ENCODE assay signal across 8 cellular contexts in the genomic region with DNA sequence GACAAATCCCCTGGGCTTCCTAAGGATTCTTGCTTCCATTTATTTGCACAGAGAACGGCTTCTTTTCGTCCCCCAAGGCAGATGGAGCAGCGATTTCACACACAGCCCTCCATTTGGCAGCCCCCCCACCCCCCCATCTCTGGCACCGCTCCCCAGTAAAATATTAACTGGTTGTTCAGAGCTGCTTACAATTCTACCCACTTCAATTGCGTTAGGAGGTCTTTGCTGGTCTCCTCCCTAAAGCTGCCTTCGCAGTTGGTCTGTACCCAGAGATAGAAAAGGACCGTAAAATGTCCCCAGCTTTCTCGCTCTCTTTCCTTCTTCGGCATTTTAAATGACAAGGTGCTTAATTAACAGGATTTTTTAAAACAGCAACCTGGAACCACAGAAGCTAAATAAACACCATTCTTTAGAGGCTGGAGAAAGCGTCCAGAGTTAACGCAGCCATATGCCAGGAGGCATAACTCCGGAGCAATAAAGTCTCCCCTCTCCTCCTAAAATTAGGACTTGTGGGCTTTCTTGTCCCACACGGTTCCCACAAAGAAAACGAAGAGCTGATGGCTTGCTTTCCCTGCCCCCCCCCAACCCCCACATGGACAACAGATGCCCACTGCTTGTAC. TPM values are rescaled to one million over a fixed set of nuclear protein-coding genes. Genes with fewer than 3 reads are reported as not detected.
DNase-seq lines count a peak whose midpoint lies in the region; ATAC-seq, FAIRE-seq and TF ChIP-seq lines count a peak whose summit lies in the region.

No MANE protein-coding gene starts in this region.

- peak overlapping the region; percentile 99 for H3K27ac Mint-ChIP-seq in activated T-helper 17 cell treated with anti-CD3 and anti-CD28 coated beads, Interleukin-2, amount 50 U/mL, for 72 hours

- H3K4me1 ChIP-seq in SK-N-SH (ENCODE audit: control insufficient read depth in 1 of 2, insufficient read depth in 2 of 2, low read depth in 1 of 2, low read length in 1 of 2) (peaks cover 62 to 75% of the 10 kb centered on the region in 2 experiments), keratinocyte (ENCODE audit: control insufficient read depth, extremely low read depth, insufficient read depth, low read length) (peaks cover 84% of the 10 kb centered on the region)

- H3F3A ChIP-seq in SK-N-SH (replicated peaks; ENCODE audit: insufficient read depth): peaks cover 58% of the 10 kb centered on the region

- peak overlapping the region; percentile 97 to 100 for H3K27ac ChIP-seq in SK-N-SH (ENCODE audit: low read depth in 2 of 2, low read length in 1 of 2)
- H3K27ac ChIP-seq in keratinocyte (ENCODE audit: control insufficient read depth, insufficient read depth, low read length): peak overlapping the region; percentile 99
- peak overlapping the region; percentile 100 for H3K27ac ChIP-seq in substantia nigra (ENCODE audit: low read depth, low read length, poor library complexity, severe bottlenecking)

- no peaks in the 10 kb centered on the region for H3K27me3 Mint-ChIP-seq in activated T-helper 17 cell treated with anti-CD3 and anti-CD28 coated beads, Interleukin-2, amount 50 U/mL, for 72 hours

- H3K4me3 ChIP-seq in SK-N-SH (ENCODE audit: low read depth in 2 of 2, low read length in 1 of 2): no peak overlapping the region
- H3K4me3 ChIP-seq in keratinocyte (ENCODE audit: control insufficient read depth in 2 of 3, extremely low read depth in 1 of 3, insufficient read depth in 2 of 3, low read depth in 1 of 3, low read length in 3 of 3): peak overlapping the region in 2 of 3 experiments; percentile 21 to 34

- no peak for TF ChIP-seq RAD21 in SK-N-SH (IDR thresholded peaks at IDR 0.05; ENCODE audit: low read length)

- 40% methylated on average over 14 of the region's 14 CpGs for WGBS in SK-N-SH (ENCODE audit: low lambda C conversion rate)

- no peaks in the 10 kb centered on the region for H3K9me3 Mint-ChIP-seq in activated T-helper 17 cell treated with anti-CD3 and anti-CD28 coated beads, Interleukin-2, amount 50 U/mL, for 72 hours

- no peaks in the 10 kb centered on the region for H3K9me2 ChIP-seq in SK-N-SH

- H3K36me3 Mint-ChIP-seq in activated T-helper 17 cell treated with anti-CD3 and anti-CD28 coated beads, Interleukin-2, amount 50 U/mL, for 72 hours (ENCODE audit: low read depth): peaks cover 32% of the 10 kb centered on the region

- H3K36me3 ChIP-seq in SK-N-SH (replicated peaks in 1 of 2; ENCODE audit: control insufficient read depth in 1 of 2, insufficient read depth in 2 of 2, low read length in 1 of 2) (peaks cover 0 to 5% of the 10 kb centered on the region in 2 experiments), keratinocyte (ENCODE audit: control insufficient read depth in 2 of 2, extremely low read depth in 1 of 2, insufficient read depth in 2 of 2, low read length in 2 of 2) (no peaks in the 10 kb centered on the region)

- H3K9ac ChIP-seq in SK-N-SH (peak overlapping the region; percentile 89), keratinocyte (ENCODE audit: control insufficient read depth, extremely low read depth, insufficient read depth, low read length) (peak overlapping the region; percentile 86)

- H3K4me3 Mint-ChIP-seq in activated T-helper 17 cell treated with anti-CD3 and anti-CD28 coated beads, Interleukin-2, amount 50 U/mL, for 72 hours: no peak overlapping the region

- no peak for DNase-seq in SK-N-SH
- no peak for DNase-seq in keratinocyte (ENCODE audit: low read depth, low spot score)
- peak in 3 of 49 donors; percentile 52 to 78 (median 57) for DNase-seq in substantia nigra (lab: John Stamatoyannopoulos, UW)
- DNase-seq in DMS114 treated with DMSO at 0.1 percent for 48 hours (lab: John Stamatoyannopoulos, UW; ENCODE audit: unreplicated experiment): no peak
- no peak for DNase-seq in stimulated activated CD4-positive, alpha-beta T cell treated with anti-CD3 and anti-CD28 coated beads, Interleukin-12 subunit alpha, Interleukin-12 subunit beta, amount 100 ng/mL, for 4 hours
- no peak for DNase-seq in NCI-H2081 (lab: John Stamatoyannopoulos, UW)

- CTCF ChIA-PET in SK-N-SH (lab: Yijun Ruan, JAX): interaction anchor here (1.0 to 13.1 kb wide), 6 partner anchors 10 to 263 kb away, joined by 4 to 99 read pairs (median 8); no protein-coding TSS in a partner anchor

- dilution Hi-C loops in keratinocyte (cut with MboI; ENCODE audit: extremely low pct_ligation_motif_present, low sequenced_read_pairs): no loop called here

- peaks cover 43% of the 10 kb centered on the region for H3K4me1 Mint-ChIP-seq in activated T-helper 17 cell treated with anti-CD3 and anti-CD28 coated beads, Interleukin-2, amount 50 U/mL, for 72 hours

- peaks cover 36% of the 10 kb centered on the region for H3K79me2 ChIP-seq in SK-N-SH (ENCODE audit: insufficient read depth)
- peaks cover 34% of the 10 kb centered on the region for H3K79me2 ChIP-seq in keratinocyte (ENCODE audit: control insufficient read depth, insufficient read depth, low read length)

- ATAC-seq in SK-N-SH treated with all-trans-retinoic acid at 6 μM for 48 hours: no peak
- no peak for ATAC-seq in activated T-helper 17 cell treated with anti-CD3 and anti-CD28 coated beads, Interleukin-2, amount 50 U/mL, for 72 hours (replicated peaks)

- H3K27me3 ChIP-seq in SK-N-SH (ENCODE audit: insufficient read depth) (no peaks in the 10 kb centered on the region), keratinocyte (ENCODE audit: control insufficient read depth, extremely low read depth, insufficient read depth, low read length) (no peaks in the 10 kb centered on the region)

- FAIRE-seq in keratinocyte (lab: Jason Lieb, UNC): no peak

- POLR2A ChIA-PET in SK-N-SH (lab: Yijun Ruan, JAX): interaction anchor here (0.9 to 1.8 kb wide), 4 partner anchors 26 to 95 kb away, joined by 3 to 4 read pairs (median 4); no protein-coding TSS in a partner anchor

- H2AFZ ChIP-seq in SK-N-SH (ENCODE audit: low read depth) (peak overlapping the region; percentile 50), keratinocyte (ENCODE audit: control insufficient read depth, low read length) (no peak overlapping the region)

- H3K4me2 ChIP-seq in SK-N-SH: peak overlapping the region; percentile 79
- peak overlapping the region; percentile 91 for H3K4me2 ChIP-seq in keratinocyte (ENCODE audit: control insufficient read depth, extremely low read depth, insufficient read depth, low read depth, low read length)

- H4K20me1 ChIP-seq in SK-N-SH (ENCODE audit: insufficient read depth) (no peaks in the 10 kb centered on the region), keratinocyte (ENCODE audit: control insufficient read depth, extremely low read depth, insufficient read depth, low read length) (no peaks in the 10 kb centered on the region)

- TF ChIP-seq CTCF in SK-N-SH (IDR thresholded peaks at IDR 0.05) (no peak), keratinocyte (optimal IDR thresholded peaks at IDR 0.05 in 1 of 3, IDR thresholded peaks at IDR 0.05 in 1 of 3, conservative IDR thresholded peaks at IDR 0.05 in 1 of 3; ENCODE audit: extremely low read depth in 1 of 3, insufficient read depth in 2 of 3, low read length in 3 of 3) (no peak)

- H3K9me3 ChIP-seq in SK-N-SH: no peaks in the 10 kb centered on the region
- no peaks in the 10 kb centered on the region for H3K9me3 ChIP-seq in keratinocyte (ENCODE audit: control insufficient read depth, low read depth, low read length)

- no peak for TF ChIP-seq EP300 in SK-N-SH (IDR thresholded peaks at IDR 0.05; ENCODE audit: borderline replicate concordance in 1 of 2, low read depth in 1 of 2, low read length in 1 of 2)

- no peaks in the 10 kb centered on the region for H3K9me1 ChIP-seq in keratinocyte (ENCODE audit: control insufficient read depth, extremely low read depth, insufficient read depth, low read length)

TF ChIP-seq in SK-N-SH, 30 proteins besides CTCF, POLR2A, EP300 and RAD21 (continues in another document):
- TF ChIP-seq SMC3 (IDR thresholded peaks at IDR 0.05; ENCODE audit: low read depth, low read length): no peak
- TF ChIP-seq RFX5 (IDR thresholded peaks at IDR 0.05; ENCODE audit: low read length): no peak
- no peak for TF ChIP-seq CHD2 (IDR thresholded peaks at IDR 0.05; ENCODE audit: low read length, partially characterized antibody)
- TF ChIP-seq MXI1 (IDR thresholded peaks at IDR 0.05; ENCODE audit: low read depth, low read length): no peak
- TF ChIP-seq FOXM1 (IDR thresholded peaks at IDR 0.05; ENCODE audit: low read depth): 0 out of 2 replicates have a peak, but pooled peaks have one; percentile 5
- TF ChIP-seq ELF1 (IDR thresholded peaks at IDR 0.05): no peak
- TF ChIP-seq RXRA (IDR thresholded peaks at IDR 0.05; ENCODE audit: borderline replicate concordance, low read depth): no peak

TF ChIP-seq in SK-N-SH treated with all-trans-retinoic acid at 6 μM for 48 hours, 23 proteins besides CTCF, POLR2A, EP300 and RAD21 (continues in another document):
- TF ChIP-seq TCF4 (CRISPR knock-in tag; IDR thresholded peaks at IDR 0.05; ENCODE audit: borderline replicate concordance) (no peak; the same call in 1 of the 2 replicates), ZC3H10 (CRISPR knock-in tag; IDR thresholded peaks at IDR 0.05) (no peak), GLIS3 (CRISPR knock-in tag; IDR thresholded peaks at IDR 0.05) (no peak)
- TF ChIP-seq, protein P1, sequence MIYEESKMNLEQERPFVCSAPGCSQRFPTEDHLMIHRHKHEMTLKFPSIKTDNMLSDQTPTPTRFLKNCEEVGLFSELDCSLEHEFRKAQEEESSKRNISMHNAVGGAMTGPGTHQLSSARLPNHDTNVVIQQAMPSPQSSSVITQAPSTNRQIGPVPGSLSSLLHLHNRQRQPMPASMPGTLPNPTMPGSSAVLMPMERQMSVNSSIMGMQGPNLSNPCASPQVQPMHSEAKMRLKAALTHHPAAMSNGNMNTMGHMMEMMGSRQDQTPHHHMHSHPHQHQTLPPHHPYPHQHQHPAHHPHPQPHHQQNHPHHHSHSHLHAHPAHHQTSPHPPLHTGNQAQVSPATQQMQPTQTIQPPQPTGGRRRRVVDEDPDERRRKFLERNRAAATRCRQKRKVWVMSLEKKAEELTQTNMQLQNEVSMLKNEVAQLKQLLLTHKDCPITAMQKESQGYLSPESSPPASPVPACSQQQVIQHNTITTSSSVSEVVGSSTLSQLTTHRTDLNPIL (CRISPR knock-in tag; IDR thresholded peaks at IDR 0.05; ENCODE audit: low read depth): no peak

RNA-seq across cellular contexts. Expression of a gene that starts 1.7 kb away (rescaled TPM):
- polyA plus RNA-seq in SK-N-SH (2012; rRNA removed) (20.6 and 25.3 TPM in 2 replicates), keratinocyte (30.0 to 42.6 TPM (median 39.8 TPM) in 3 replicates)
- polyA plus RNA-seq in SK-N-SH (2012; cell fraction: cytosol; rRNA removed): 19.5 and 20.5 TPM in 2 replicates
- 54.6 and 62.7 TPM in 2 replicates for polyA plus RNA-seq in SK-N-SH (2012; cell fraction: nucleus; rRNA removed)
- total RNA-seq in activated T-helper 17 cell treated with anti-CD3 and anti-CD28 coated beads, Interleukin-2, amount 50 U/mL, for 72 hours: 10 to 100 TPM; 35.3 to 39.4 TPM
- polyA plus RNA-seq in keratinocyte (2011; ENCODE audit: low read depth): 49.3 TPM
- 21.6 and 26.9 TPM in 2 replicates for polyA plus RNA-seq in keratinocyte (2011; cell fraction: cytosol; rRNA removed)
- polyA plus RNA-seq in keratinocyte (2011; cell fraction: nucleus; rRNA removed): 95.0 and 95.8 TPM in 2 replicates
- polyA plus RNA-seq in keratinocyte (2012; ENCODE audit: low replicate concordance): 34.7 and 37.8 TPM in 2 replicates
- 40.3 to 48.9 TPM (median 40.8 TPM) in 3 replicates for polyA minus RNA-seq in keratinocyte
- 21.7 TPM for polyA minus RNA-seq in keratinocyte (2011; cell fraction: cytosol; rRNA and poly(A)+ RNA removed)
- polyA minus RNA-seq in keratinocyte (2011; cell fraction: nucleus; rRNA and poly(A)+ RNA removed): 51.6 and 102 TPM in 2 replicates

Comparison
In these comparisons a context has a peak if more than half of its experiments do, and no peak if none do; other contexts are left out.
1. H3K4me3 ChIP-seq: peak in keratinocyte (2 of 3); none in SK-N-SH (0 of 2).
2. Peak in every context shown above with its lines, with median percentiles within 50 percentile points of each other: H3K27ac ChIP-seq.